ENCODE assay signal across 9 cellular contexts in the genomic region with DNA sequence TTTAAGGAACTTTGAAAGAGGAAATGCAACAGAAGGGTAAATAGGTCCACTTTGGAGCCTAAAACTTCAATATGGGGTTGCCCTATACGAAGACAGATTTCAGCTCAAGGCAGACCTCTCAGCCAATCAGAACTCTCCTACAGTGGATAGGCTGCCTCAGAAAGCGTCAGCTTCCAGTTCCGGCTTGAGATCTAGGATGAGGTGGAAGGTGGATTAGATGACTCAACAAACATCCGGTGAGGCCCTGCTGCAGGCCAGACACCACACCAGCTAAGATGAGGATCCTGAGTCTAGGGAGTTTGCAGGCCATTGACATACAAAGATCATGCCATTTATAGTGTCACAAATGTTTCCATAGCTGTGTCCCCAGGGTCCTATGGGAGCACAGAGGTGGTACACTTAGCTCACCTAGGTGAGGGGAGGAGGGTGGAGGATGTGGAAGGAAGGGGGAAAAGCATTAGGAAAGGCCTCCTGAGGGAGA. TPM values are rescaled to one million over a fixed set of nuclear protein-coding genes. Genes with fewer than 3 reads are reported as not detected.
DNase-seq lines count a peak whose midpoint lies in the region; ATAC-seq, FAIRE-seq and TF ChIP-seq lines count a peak whose summit lies in the region.
"Had no signal": no experiment of that assay in that cellular context is flagged by ENCODE, and none has a peak within 500 bp of the region (broad histone marks: within the 10 kb centered on the region; RNA-seq: fewer than 3 reads in every experiment).

No MANE protein-coding gene starts in this region.

- H3K4me1 ChIP-seq in GM12878 (ENCODE audit: control insufficient read depth, insufficient read depth, low read length) = peaks cover 43% of the 10 kb centered on the region

- peak overlapping the region; percentile 96 for H3K27ac ChIP-seq in GM12878 (ENCODE audit: control insufficient read depth, insufficient read depth)

- H2AFZ ChIP-seq in GM12878 (ENCODE audit: control insufficient read depth, low read depth, low read length) = no peak overlapping the region

- peak overlapping the region; percentile 60 for H3K4me2 ChIP-seq in GM12878 (ENCODE audit: control insufficient read depth, insufficient read depth)

- BruUV-seq in GM12878 (replicated peaks; lab: Mats Ljungman, UMichigan) = no TSS peak

- no peaks in the 10 kb centered on the region; the same call in none of the 2 replicates for H3K79me2 ChIP-seq in GM12878 (ENCODE audit: control insufficient read depth, insufficient read depth, low read length)

- H3K9ac ChIP-seq in GM12878 (ENCODE audit: control insufficient read depth, insufficient read depth, low read length) = peak overlapping the region; percentile 56

- H3K27me3 ChIP-seq in GM12878 (replicated peaks in 1 of 2; ENCODE audit: control insufficient read depth in 2 of 2, insufficient read depth in 2 of 2, low read length in 1 of 2) = no peaks in the 10 kb centered on the region

- H3K36me3 ChIP-seq in GM12878 (ENCODE audit: control insufficient read depth in 2 of 2, insufficient read depth in 2 of 2, low read length in 1 of 2) = peaks cover 40 to 63% of the 10 kb centered on the region in 2 experiments

- intact Hi-C loops in GM12878 (cut with micrococcal nuclease; ENCODE audit: unreplicated experiment) (loop anchor here (2.0 to 10.0 kb wide), 3 partner anchors 52 to 188 kb away; no protein-coding TSS in a partner anchor), cardiac septum (cut with DNase I) (no loop called here)

- peaks cover 29% of the 10 kb centered on the region; the same call in 2 of the 3 replicates for H3K9me3 ChIP-seq in GM12878 (replicated peaks; ENCODE audit: control insufficient read depth, insufficient read depth, low read length)

- CTCF ChIA-PET in GM12878 (lab: Yijun Ruan, JAX) = interaction anchor here (0.8 to 3.1 kb wide), 12 partner anchors 14 to 191 kb away, joined by 3 to 14 read pairs (median 10); no protein-coding TSS in a partner anchor

- peak overlapping the region; percentile 0; the same call in 1 of the 2 replicates for H3K4me3 ChIP-seq in GM12865 (ENCODE audit: low read depth, low read length)
- no peak overlapping the region; the same call in 1 of the 2 replicates for H3K4me3 ChIP-seq in GM12878

- peak; percentile 56 to 62; a peak in 3 of 4 replicates for TF ChIP-seq EP300 in GM12878 (IDR thresholded peaks at IDR 0.05; ENCODE audit: borderline replicate concordance in 1 of 2, control insufficient read depth in 1 of 2, low read depth in 2 of 2, low read length in 2 of 2)

- in situ Hi-C loops in GM12878 (cut with MboI) = no loop called here

- no peak for TF ChIP-seq RAD21 in GM12878 (IDR thresholded peaks at IDR 0.05; ENCODE audit: insufficient read depth, low read depth, low read length)

- no peak for TF ChIP-seq CTCF in GM12865 (IDR thresholded peaks at IDR 0.05; ENCODE audit: insufficient read depth, low read depth, low read length, missing control alignments)
- no peak for TF ChIP-seq CTCF in GM12878 (IDR thresholded peaks at IDR 0.05 in 2 of 3, conservative IDR thresholded peaks at IDR 0.05 in 1 of 3; ENCODE audit: control insufficient read depth in 2 of 3, extremely low read depth in 1 of 3, insufficient read depth in 1 of 3, low read depth in 3 of 3, low read length in 3 of 3)

- DNase-seq in GM12865 (ENCODE audit: low read depth) (peak; percentile 96), GM12878 (ENCODE audit: low read depth, low spot score) (peak; percentile 98), AML-193 (lab: John Stamatoyannopoulos, UW) (no peak), NCI-H187 (lab: John Stamatoyannopoulos, UW) (no peak), cardiac septum (ENCODE audit: low spot score) (no peak), NCI-H446 (lab: John Stamatoyannopoulos, UW) (no peak)

- TF ChIP-seq POLR2A in GM12878 (IDR thresholded peaks at IDR 0.05; ENCODE audit: low read depth, low read length) = peak; percentile 71

- no peaks in the 10 kb centered on the region for H4K20me1 ChIP-seq in GM12878 (ENCODE audit: control insufficient read depth, insufficient read depth)

- SMC1A ChIA-PET in GM12878 (lab: Charles Lee; ENCODE audit: uncharacterized antibody, unreplicated experiment) = interaction anchor here (0.7 to 3.8 kb wide), 25 partner anchors 12 to 397 kb away, joined by 3 to 35 read pairs (median 4); a partner anchor contains a TSS

- POLR2A ChIA-PET in GM12878 (lab: Charles Lee) = interaction anchor here (0.6 to 4.5 kb wide), 16 partner anchors 11 to 370 kb away, joined by 3 to 35 read pairs (median 4); a partner anchor contains a TSS

- WGBS in GM12878 (ENCODE audit: insufficient coverage, insufficient replicate concordance, low lambda C conversion rate, missing lambda C conversion rate) = 1% methylated on average over 4 of the region's 4 CpGs

- peak; percentile 68 for ATAC-seq in GM21360 (IDR thresholded peaks at IDR 0.05; ENCODE audit: unreplicated experiment)
- ATAC-seq in HG03432 (IDR thresholded peaks at IDR 0.05; ENCODE audit: unreplicated experiment) = peak; percentile 87
- ATAC-seq in GM12878 = peak; percentile 96

- RAD21 ChIA-PET in GM12878 (lab: Charles Lee; ENCODE audit: unreplicated experiment) = interaction anchor here (0.7 to 4.6 kb wide), 23 partner anchors 13 to 226 kb away, joined by 3 to 33 read pairs (median 5); a partner anchor contains a TSS

- peak; percentile 99 for FAIRE-seq in GM12878 (lab: Jason Lieb, UNC)

TF ChIP-seq in GM12878, 131 proteins besides CTCF, POLR2A, EP300 and RAD21 (continues in another document):
- TF ChIP-seq NR2C2 (IDR thresholded peaks at IDR 0.05; ENCODE audit: borderline replicate concordance, control insufficient read depth, insufficient read length, low read depth) = no peak
- TF ChIP-seq RFX5 (IDR thresholded peaks at IDR 0.05; ENCODE audit: low read depth, low read length) = no peak
- TF ChIP-seq, protein P1, sequence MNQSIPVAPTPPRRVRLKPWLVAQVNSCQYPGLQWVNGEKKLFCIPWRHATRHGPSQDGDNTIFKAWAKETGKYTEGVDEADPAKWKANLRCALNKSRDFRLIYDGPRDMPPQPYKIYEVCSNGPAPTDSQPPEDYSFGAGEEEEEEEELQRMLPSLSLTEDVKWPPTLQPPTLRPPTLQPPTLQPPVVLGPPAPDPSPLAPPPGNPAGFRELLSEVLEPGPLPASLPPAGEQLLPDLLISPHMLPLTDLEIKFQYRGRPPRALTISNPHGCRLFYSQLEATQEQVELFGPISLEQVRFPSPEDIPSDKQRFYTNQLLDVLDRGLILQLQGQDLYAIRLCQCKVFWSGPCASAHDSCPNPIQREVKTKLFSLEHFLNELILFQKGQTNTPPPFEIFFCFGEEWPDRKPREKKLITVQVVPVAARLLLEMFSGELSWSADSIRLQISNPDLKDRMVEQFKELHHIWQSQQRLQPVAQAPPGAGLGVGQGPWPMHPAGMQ (IDR thresholded peaks at IDR 0.05; ENCODE audit: borderline replicate concordance) = no peak
- TF ChIP-seq, protein P2, sequence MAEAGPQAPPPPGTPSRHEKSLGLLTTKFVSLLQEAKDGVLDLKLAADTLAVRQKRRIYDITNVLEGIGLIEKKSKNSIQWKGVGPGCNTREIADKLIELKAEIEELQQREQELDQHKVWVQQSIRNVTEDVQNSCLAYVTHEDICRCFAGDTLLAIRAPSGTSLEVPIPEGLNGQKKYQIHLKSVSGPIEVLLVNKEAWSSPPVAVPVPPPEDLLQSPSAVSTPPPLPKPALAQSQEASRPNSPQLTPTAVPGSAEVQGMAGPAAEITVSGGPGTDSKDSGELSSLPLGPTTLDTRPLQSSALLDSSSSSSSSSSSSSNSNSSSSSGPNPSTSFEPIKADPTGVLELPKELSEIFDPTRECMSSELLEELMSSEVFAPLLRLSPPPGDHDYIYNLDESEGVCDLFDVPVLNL (IDR thresholded peaks at IDR 0.05; ENCODE audit: low read depth, low read length) = no peak
- TF ChIP-seq CREM (IDR thresholded peaks at IDR 0.05; ENCODE audit: low read depth) = peak; percentile 81
- TF ChIP-seq CBFB (IDR thresholded peaks at IDR 0.05; ENCODE audit: low read depth) = 0 out of 2 replicates have a peak, but pooled peaks have one; percentile 29
- TF ChIP-seq RCOR1 (conservative IDR thresholded peaks at IDR 0.05; ENCODE audit: low read depth, low read length) = no peak
- TF ChIP-seq ZNF24 (IDR thresholded peaks at IDR 0.05) = no peak
- no peak for TF ChIP-seq STAT3 (IDR thresholded peaks at IDR 0.05; ENCODE audit: low read depth, low read length)

RNA-seq across cellular contexts. Expression of a gene that starts 7.9 kb away (rescaled TPM):
- 51.1 and 52.2 TPM in 2 replicates for total RNA-seq in GM12878 (2013; cell fraction: nucleolus; rRNA removed)
- total RNA-seq in GM12878 (2014; rRNA removed) = 1.5 and 1.8 TPM in 2 replicates
- total RNA-seq in GM12878 (2014; rRNA removed; fragmentation: Illumina TruSeq; extraction: Trizol) = 1.3 and 1.4 TPM in 2 replicates
- total RNA-seq in GM12878 (2021) = 2.8 and 3.1 TPM in 2 replicates
- 1.3 TPM for polyA plus RNA-seq in GM12878 (2011; ENCODE audit: low read depth)
- 0.76 and 1.2 TPM in 2 replicates for polyA plus RNA-seq in GM12878 (2011; rRNA removed)
- polyA plus RNA-seq in GM12878 (2011; cell fraction: cytosol; rRNA removed) = 1.1 and 1.5 TPM in 2 replicates
- 8.7 and 9.7 TPM in 2 replicates for polyA plus RNA-seq in GM12878 (2011; cell fraction: nucleus; rRNA removed)
- 2.2 and 2.5 TPM in 2 replicates for polyA plus RNA-seq in GM12878 (2012)
- polyA plus RNA-seq in GM12878 (2014; fragmentation: Illumina TruSeq; extraction: Trizol) = 0.33 and 0.94 TPM in 2 replicates
- polyA plus RNA-seq in GM12878 (2014; fragmentation: Nextera tagmentation; extraction: Ambion mirVana) = under 1 TPM; 0.39 to 0.49 TPM
- 1.9 and 2.5 TPM in 2 replicates for polyA plus RNA-seq in GM12878 (2014; rRNA removed)
- polyA plus RNA-seq in GM12878 (2016; fragmentation: Nextera tagmentation; extraction: Ambion mirVana) = under 1 TPM; 0.40 to 0.67 TPM
- polyA minus RNA-seq in GM12878 (2011; rRNA and poly(A)+ RNA removed) = 2.9 and 6.6 TPM in 2 replicates
- 0.83 TPM in 1 of 2 replicates, not detected in the other for polyA minus RNA-seq in GM12878 (2011; cell fraction: cytosol; rRNA and poly(A)+ RNA removed)
- 5.7 and 12.0 TPM in 2 replicates for polyA minus RNA-seq in GM12878 (2011; cell fraction: nucleus; rRNA and poly(A)+ RNA removed)
- total RNA-seq in cardiac septum = not detected
- total RNA-seq: myocyte had no signal

RNA-seq across cellular contexts. Expression of a gene that starts 48.8 kb away (rescaled TPM):
- not detected in 2 replicates for total RNA-seq in GM12878 (2013; cell fraction: nucleolus; rRNA removed)
- not detected in 2 replicates for total RNA-seq in GM12878 (2014; rRNA removed)
- not detected in 2 replicates for total RNA-seq in GM12878 (2014; rRNA removed; fragmentation: Illumina TruSeq; extraction: Trizol)
- total RNA-seq in GM12878 (2021) = not detected in 2 replicates
- not detected for polyA plus RNA-seq in GM12878 (2011; ENCODE audit: low read depth)
- polyA plus RNA-seq in GM12878 (2011; rRNA removed) = 0.07 and 0.23 TPM in 2 replicates
- not detected in 2 replicates for polyA plus RNA-seq in GM12878 (2011; cell fraction: cytosol; rRNA removed)
- polyA plus RNA-seq in GM12878 (2011; cell fraction: nucleus; rRNA removed) = 0.16 and 0.22 TPM in 2 replicates
- polyA plus RNA-seq in GM12878 (2012) = not detected in 2 replicates
- polyA plus RNA-seq in GM12878 (2014; fragmentation: Illumina TruSeq; extraction: Trizol) = 0.18 TPM in 1 of 2 replicates, not detected in the other
- polyA plus RNA-seq in GM12878 (2014; fragmentation: Nextera tagmentation; extraction: Ambion mirVana) = not detected
- polyA plus RNA-seq in GM12878 (2014; rRNA removed) = not detected in 2 replicates
- polyA plus RNA-seq in GM12878 (2016; fragmentation: Nextera tagmentation; extraction: Ambion mirVana) = not detected
- polyA minus RNA-seq in GM12878 (2011; rRNA and poly(A)+ RNA removed) = not detected in 2 replicates
- polyA minus RNA-seq in GM12878 (2011; cell fraction: cytosol; rRNA and poly(A)+ RNA removed) = not detected in 2 replicates
- not detected in 2 replicates for polyA minus RNA-seq in GM12878 (2011; cell fraction: nucleus; rRNA and poly(A)+ RNA removed)
- not detected for total RNA-seq in cardiac septum
- total RNA-seq: myocyte had no signal

Comparison
In these comparisons a context has a peak if more than half of its experiments do, and no peak if none do; other contexts are left out.
1. DNase-seq: peak in GM12865 (single experiment) and GM12878 (single experiment); none in AML-193 (0 of 2), NCI-H187 (0 of 2), cardiac septum (single experiment) and NCI-H446 (0 of 2).
2. Peak in every context shown above with its lines, with median percentiles within 50 percentile points of each other: ATAC-seq.